8 cellular contexts compared by ENCODE assay signal in genomic region chr22:36156515-36157419, GRCh38. TPM values are rescaled to one million over a fixed set of nuclear protein-coding genes. Genes with fewer than 3 reads are reported as not detected.
A peak's percentile ranks its signal among the peaks of the same experiment; 100 is the strongest.
DNase-seq lines count a peak whose midpoint lies in the region; ATAC-seq and TF ChIP-seq lines count a peak whose summit lies in the region.

No MANE protein-coding gene starts in this region.

- no peaks in the 10 kb centered on the region for H3K27me3 Mint-ChIP-seq in activated naive CD4-positive, alpha-beta T cell treated with anti-CD3 and anti-CD28 coated beads, Interleukin-2, amount 10 ng/mL, durations not matched to agents 7 days and 5 days

- H3K9me3 Mint-ChIP-seq in activated naive CD4-positive, alpha-beta T cell treated with anti-CD3 and anti-CD28 coated beads, Interleukin-2, amount 10 ng/mL, durations not matched to agents 7 days and 5 days = peaks cover 7% of the 10 kb centered on the region

- no peak for TF ChIP-seq EP300 in gastroesophageal sphincter (IDR thresholded peaks at IDR 0.05)

- peak overlapping the region; percentile 96 for H3K27ac Mint-ChIP-seq in activated naive CD4-positive, alpha-beta T cell treated with anti-CD3 and anti-CD28 coated beads, Interleukin-2, amount 10 ng/mL, durations not matched to agents 7 days and 5 days

- TF ChIP-seq CTCF in GM10266 (IDR thresholded peaks at IDR 0.05; ENCODE audit: control insufficient read depth, insufficient read depth, low read depth, missing control alignments) (no peak), RWPE2 (IDR thresholded peaks at IDR 0.05; ENCODE audit: poor library complexity, severe bottlenecking) (no peak), gastroesophageal sphincter (IDR thresholded peaks at IDR 0.05) (no peak)

- H3K36me3 Mint-ChIP-seq in activated naive CD4-positive, alpha-beta T cell treated with anti-CD3 and anti-CD28 coated beads, Interleukin-2, amount 10 ng/mL, durations not matched to agents 7 days and 5 days = peaks cover 79% of the 10 kb centered on the region

- 0 to 37% methylated on average over 5 to 7 of the region's 15 CpGs for WGBS in gastroesophageal sphincter (ENCODE audit: low coverage in 1 of 2), 2 donors

- peaks cover 9% of the 10 kb centered on the region for H3K4me1 ChIP-seq in RWPE2 (ENCODE audit: insufficient read depth, poor library complexity, severe bottlenecking)
- peaks cover 4 to 98% (median 24%) of the 10 kb centered on the region in 3 donors for H3K4me1 ChIP-seq in gastroesophageal sphincter

- peak overlapping the region; percentile 99 for H3K4me3 Mint-ChIP-seq in activated naive CD4-positive, alpha-beta T cell treated with anti-CD3 and anti-CD28 coated beads, Interleukin-2, amount 10 ng/mL, durations not matched to agents 7 days and 5 days

- H3K4me3 ChIP-seq in RWPE2 (ENCODE audit: severe bottlenecking) (peak overlapping the region; percentile 20), gastroesophageal sphincter (peak overlapping the region; percentile 15 to 53)

- H3K27me3 ChIP-seq in RWPE2 (ENCODE audit: insufficient read depth, poor library complexity, severe bottlenecking) (no peaks in the 10 kb centered on the region), gastroesophageal sphincter (no peaks in the 10 kb centered on the region)

- H3K36me3 ChIP-seq in RWPE2 (ENCODE audit: low read depth) (no peaks in the 10 kb centered on the region), gastroesophageal sphincter (no peaks in the 10 kb centered on the region)

- ATAC-seq in RWPE2 (ENCODE audit: low read depth) (peak; percentile 73), gastroesophageal sphincter (peak; percentile 84), GM18517 (IDR thresholded peaks at IDR 0.05; ENCODE audit: unreplicated experiment) (no peak), HG03521 (IDR thresholded peaks at IDR 0.05; ENCODE audit: unreplicated experiment) (no peak)

- H3K4me1 Mint-ChIP-seq in activated naive CD4-positive, alpha-beta T cell treated with anti-CD3 and anti-CD28 coated beads, Interleukin-2, amount 10 ng/mL, durations not matched to agents 7 days and 5 days = peaks cover 89% of the 10 kb centered on the region

- no peak for TF ChIP-seq POLR2A in gastroesophageal sphincter (IDR thresholded peaks at IDR 0.05)

- CTCF ChIA-PET in activated naive CD4-positive, alpha-beta T cell treated with anti-CD3 and anti-CD28 coated beads, Interleukin-2, amount 10 ng/mL, durations not matched to agents 7 days and 5 days (lab: Charles Lee) = interaction anchor here (1.6 kb wide), 1 partner anchor 21 kb away, joined by 4 read pairs; no protein-coding TSS in a partner anchor

- H3K27ac ChIP-seq in RWPE2 (ENCODE audit: poor library complexity, severe bottlenecking) = peak overlapping the region; percentile 32
- peak overlapping the region; percentile 58 to 93 (median 88) for H3K27ac ChIP-seq in gastroesophageal sphincter
- H3K27ac ChIP-seq in substantia nigra (ENCODE audit: low read depth, low read length, poor library complexity, severe bottlenecking) = peak overlapping the region; percentile 92

- no peaks in the 10 kb centered on the region for H3K9me3 ChIP-seq in RWPE2 (ENCODE audit: severe bottlenecking)
- no peaks in the 10 kb centered on the region for H3K9me3 ChIP-seq in gastroesophageal sphincter

- DNase-seq in GM10266 (ENCODE audit: extremely low spot score) (peak; percentile 36), RWPE2 (ENCODE audit: low spot score) (no peak), nucleus accumbens (lab: John Stamatoyannopoulos, UW) (peak in 53 of 56 donors; percentile 11 to 82 (median 47)), substantia nigra (lab: John Stamatoyannopoulos, UW) (peak in 43 of 49 donors; percentile 16 to 84 (median 56))
- DNase-seq in activated naive CD4-positive, alpha-beta T cell treated with anti-CD3 and anti-CD28 coated beads, Interleukin-2, amount 10 ng/mL, durations not matched to agents 7 days and 5 days = peak; percentile 73

RNA-seq across cellular contexts. Expression of gene APOL3, which starts 3.8 kb away (rescaled TPM):
- total RNA-seq in gastroesophageal sphincter = 10 to 100 TPM; 35.5 to 80.5 (median 41.6) TPM

RNA-seq across cellular contexts. Expression of gene APOL4, which starts 44.8 kb away (rescaled TPM):
- total RNA-seq in gastroesophageal sphincter = 10 to 100 TPM in 1 of 4 donors, 1 to 10 TPM in 3; 1.1 to 18.8 (median 5.4) TPM

Comparison
In these comparisons a context has a peak if more than half of its experiments do, and no peak if none do; other contexts are left out.
1. ATAC-seq: peak in RWPE2 (single experiment) and gastroesophageal sphincter (single experiment); none in GM18517 (single experiment) and HG03521 (single experiment).
2. H3K27ac ChIP-seq: peak in every context shown above with its lines; median percentile 92 in substantia nigra; 88 in gastroesophageal sphincter; 32 in RWPE2.